25 cellular contexts compared by ENCODE assay signal in genomic region chr3:133885241-133885711, GRCh38.
"Had no signal": no experiment of that assay in that cellular context is flagged by ENCODE, and none has a peak within 500 bp of the region (broad histone marks: within the 10 kb centered on the region; RNA-seq: fewer than 3 reads in every experiment).

No MANE protein-coding gene starts in this region.

- H3K4me3 ChIP-seq: adrenal gland, ascending aorta, dorsolateral prefrontal cortex, esophagus squamous epithelium, mucosa of descending colon, thyroid gland, upper lobe of right lung had no signal

- H3K27ac Mint-ChIP-seq: activated CD4-positive, alpha-beta T cell treated with anti-CD3 and anti-CD28 coated beads for 36 hours; activated naive CD8-positive, alpha-beta T cell; activated T-helper 17 cell treated with anti-CD3 and anti-CD28 coated beads, Interleukin-2, amount 50 U/mL, for 72 hours; progenitor cell of endocrine pancreas; stimulated activated naive CD8-positive, alpha-beta T cell treated with anti-CD3 and anti-CD28 coated beads, Interleukin-15, Interleukin-2, amounts not matched to agents 100 ng/mL and 50 ng/mL, for 24 hours; T-helper 1 cell treated with Interleukin-12 subunit alpha and Interleukin-12 subunit beta and Interleukin-4 antibody, amounts not matched to agents 30 μg/mL and 1 μg/mL, for 36 hours; WTC11 had no signal

- H3K4me1 ChIP-seq: adrenal gland, ascending aorta, esophagus squamous epithelium, thyroid gland, upper lobe of right lung had no signal

- H3K27me3 Mint-ChIP-seq: activated CD4-positive, alpha-beta T cell treated with anti-CD3 and anti-CD28 coated beads for 36 hours; activated naive CD8-positive, alpha-beta T cell; stimulated activated naive CD8-positive, alpha-beta T cell treated with anti-CD3 and anti-CD28 coated beads, Interleukin-15, Interleukin-2, amounts not matched to agents 100 ng/mL and 50 ng/mL, for 24 hours had no signal

- H3K4me3 Mint-ChIP-seq: activated CD4-positive, alpha-beta T cell treated with anti-CD3 and anti-CD28 coated beads for 36 hours; activated naive CD8-positive, alpha-beta T cell; activated T-helper 17 cell treated with anti-CD3 and anti-CD28 coated beads, Interleukin-2, amount 50 U/mL, for 72 hours; stimulated activated naive CD8-positive, alpha-beta T cell treated with anti-CD3 and anti-CD28 coated beads, Interleukin-15, Interleukin-2, amounts not matched to agents 100 ng/mL and 50 ng/mL, for 24 hours; T-helper 1 cell treated with Interleukin-12 subunit alpha and Interleukin-12 subunit beta and Interleukin-4 antibody, amounts not matched to agents 30 μg/mL and 1 μg/mL, for 36 hours; WTC11 had no signal

- H3K9me3 Mint-ChIP-seq: activated T-helper 17 cell treated with anti-CD3 and anti-CD28 coated beads, Interleukin-2, amount 50 U/mL, for 72 hours; stimulated activated naive CD8-positive, alpha-beta T cell treated with anti-CD3 and anti-CD28 coated beads, Interleukin-15, Interleukin-2, amounts not matched to agents 100 ng/mL and 50 ng/mL, for 24 hours; T-helper 1 cell treated with Interleukin-12 subunit alpha and Interleukin-12 subunit beta and Interleukin-4 antibody, amounts not matched to agents 30 μg/mL and 1 μg/mL, for 36 hours had no signal

- H3K9me3 ChIP-seq: adrenal gland, ascending aorta, esophagus squamous epithelium, mucosa of descending colon, thyroid gland, upper lobe of right lung had no signal

- H3K27me3 ChIP-seq: adrenal gland, ascending aorta, brain microvascular endothelial cell, dorsolateral prefrontal cortex, esophagus squamous epithelium, thyroid gland, upper lobe of right lung had no signal

- ATAC-seq: activated CD4-positive, alpha-beta T cell treated with anti-CD3 and anti-CD28 coated beads for 36 hours; activated T-helper 17 cell treated with anti-CD3 and anti-CD28 coated beads, Interleukin-2, amount 50 U/mL, for 72 hours; effector memory CD8-positive, alpha-beta T cell; mucosa of descending colon; upper lobe of right lung; WTC11 had no signal

- DNase-seq: activated CD4-positive, alpha-beta T cell treated with anti-CD3 and anti-CD28 coated beads for 36 hours; activated CD4-positive, alpha-beta T cell treated with anti-CD3 and anti-CD28 coated beads, Interleukin-2, amount 50 U/mL, for 4 hours; activated naive CD4-positive, alpha-beta T cell; activated T-cell treated with anti-CD3 and anti-CD28 coated beads, Interleukin-2, amount 50 U/mL, for 1 hour; brain microvascular endothelial cell; central memory CD4-positive, alpha-beta T cell; effector memory CD8-positive, alpha-beta T cell; esophagus squamous epithelium; kidney glomerular epithelial cell; mesenchymal stem cell; mucosa of descending colon; retina; substantia nigra; T1000; thyroid gland; upper lobe of right lung had no signal

- H3K36me3 Mint-ChIP-seq: activated naive CD8-positive, alpha-beta T cell had no signal

- H3K36me3 ChIP-seq: adrenal gland, ascending aorta, brain microvascular endothelial cell, esophagus squamous epithelium, thyroid gland, upper lobe of right lung had no signal

- H3K27ac ChIP-seq: adrenal gland, ascending aorta, brain microvascular endothelial cell, esophagus squamous epithelium, thyroid gland, upper lobe of right lung had no signal
